ENCODE assay signal across 17 cellular contexts in genomic region chrX:116240446-116240845, GRCh38.
DNase-seq lines count a peak whose midpoint lies in the region; ATAC-seq, FAIRE-seq and TF ChIP-seq lines count a peak whose summit lies in the region.
"Had no signal": no experiment of that assay in that cellular context is flagged by ENCODE, and none has a peak within 500 bp of the region (broad histone marks: within the 10 kb centered on the region; RNA-seq: fewer than 3 reads in every experiment).

No MANE protein-coding gene starts in this region.

- peak overlapping the region; percentile 10 for H3K4me3 ChIP-seq in bronchial epithelial cell (ENCODE audit: low read depth, low read length)
- H3K4me3 ChIP-seq: BLaER1 treated with 17β-estradiol and CSF1 and Interleukin-3, amounts not matched to agents 10 nM and 100 nM; skin epidermis had no signal

- no peak overlapping the region for H3K4me3 Mint-ChIP-seq in activated T-helper 1 cell treated with anti-CD3 and anti-CD28 coated beads, Interleukin-12 subunit alpha, Interleukin-12 subunit beta, Interleukin-2, Interleukin-4 antibody, amounts not matched to agents 30 ng/mL and 10 ng/mL and 1 ng/mL, durations not matched to agents 14 hours and 24 hours and 36 hours
- H3K4me3 Mint-ChIP-seq: activated CD4-positive, alpha-beta T cell treated with anti-CD3 and anti-CD28 coated beads, Interleukin-2, amount 10 ng/mL, durations not matched to agents 7 days and 5 days; activated T-helper 17 cell treated with anti-CD3 and anti-CD28 coated beads, Interleukin-2, amount 50 U/mL, for 72 hours; nephron progenitor cell; T-helper 1 cell treated with Interleukin-12 subunit alpha and Interleukin-12 subunit beta and Interleukin-4 antibody, amounts not matched to agents 30 μg/mL and 1 μg/mL, for 36 hours had no signal

- H3K27me3 ChIP-seq in bronchial epithelial cell (ENCODE audit: control insufficient read depth, insufficient read depth, low read length): no peaks in the 10 kb centered on the region

- TF ChIP-seq CTCF in bronchial epithelial cell (IDR thresholded peaks at IDR 0.05; ENCODE audit: insufficient read depth, low read length, severe bottlenecking) (no peak), omental fat pad (IDR thresholded peaks at IDR 0.05) (no peak)

- no peaks in the 10 kb centered on the region for H3K36me3 Mint-ChIP-seq in activated T-helper 1 cell treated with anti-CD3 and anti-CD28 coated beads, Interleukin-12 subunit alpha, Interleukin-12 subunit beta, Interleukin-2, Interleukin-4 antibody, amounts not matched to agents 30 ng/mL and 10 ng/mL and 1 ng/mL, durations not matched to agents 14 hours and 24 hours and 36 hours (ENCODE audit: low read depth)

- H3K27ac Mint-ChIP-seq in activated T-helper 1 cell treated with anti-CD3 and anti-CD28 coated beads, Interleukin-12 subunit alpha, Interleukin-12 subunit beta, Interleukin-2, Interleukin-4 antibody, amounts not matched to agents 30 ng/mL and 10 ng/mL and 1 ng/mL, durations not matched to agents 14 hours and 24 hours and 36 hours: no peak overlapping the region
- H3K27ac Mint-ChIP-seq: activated CD4-positive, alpha-beta T cell treated with anti-CD3 and anti-CD28 coated beads, Interleukin-2, amount 10 ng/mL, durations not matched to agents 7 days and 5 days; activated T-helper 17 cell treated with anti-CD3 and anti-CD28 coated beads, Interleukin-2, amount 50 U/mL, for 72 hours; nephron progenitor cell; T-helper 1 cell treated with Interleukin-12 subunit alpha and Interleukin-12 subunit beta and Interleukin-4 antibody, amounts not matched to agents 30 μg/mL and 1 μg/mL, for 36 hours had no signal

- intact Hi-C loops in activated T-helper 1 cell treated with anti-CD3 and anti-CD28 coated beads, Interleukin-12 subunit alpha, Interleukin-12 subunit beta, Interleukin-2, Interleukin-4 antibody, amounts not matched to agents 30 ng/mL and 10 ng/mL and 1 ng/mL, durations not matched to agents 14 hours and 24 hours and 36 hours (cut with micrococcal nuclease): no loop called here

- H3K9me3 Mint-ChIP-seq in activated T-helper 1 cell treated with anti-CD3 and anti-CD28 coated beads, Interleukin-12 subunit alpha, Interleukin-12 subunit beta, Interleukin-2, Interleukin-4 antibody, amounts not matched to agents 30 ng/mL and 10 ng/mL and 1 ng/mL, durations not matched to agents 14 hours and 24 hours and 36 hours: no peaks in the 10 kb centered on the region
- H3K9me3 Mint-ChIP-seq: activated T-helper 17 cell treated with anti-CD3 and anti-CD28 coated beads, Interleukin-2, amount 50 U/mL, for 72 hours; T-helper 1 cell treated with Interleukin-12 subunit alpha and Interleukin-12 subunit beta and Interleukin-4 antibody, amounts not matched to agents 30 μg/mL and 1 μg/mL, for 36 hours had no signal

- FAIRE-seq in bronchial epithelial cell (lab: Jason Lieb, UNC): no peak

- H3K4me1 Mint-ChIP-seq in activated T-helper 1 cell treated with anti-CD3 and anti-CD28 coated beads, Interleukin-12 subunit alpha, Interleukin-12 subunit beta, Interleukin-2, Interleukin-4 antibody, amounts not matched to agents 30 ng/mL and 10 ng/mL and 1 ng/mL, durations not matched to agents 14 hours and 24 hours and 36 hours (ENCODE audit: low read depth): no peaks in the 10 kb centered on the region
- H3K4me1 Mint-ChIP-seq: activated CD4-positive, alpha-beta T cell treated with anti-CD3 and anti-CD28 coated beads, Interleukin-2, amount 10 ng/mL, durations not matched to agents 7 days and 5 days; activated T-helper 17 cell treated with anti-CD3 and anti-CD28 coated beads, Interleukin-2, amount 50 U/mL, for 72 hours; nephron progenitor cell had no signal

- ATAC-seq in omental fat pad (ENCODE audit: low FRiP score) (peak; percentile 66), HG03520 (IDR thresholded peaks at IDR 0.05; ENCODE audit: unreplicated experiment) (no peak), GM18511 (IDR thresholded peaks at IDR 0.05; ENCODE audit: unreplicated experiment) (no peak)
- ATAC-seq: activated T-helper 17 cell treated with anti-CD3 and anti-CD28 coated beads, Interleukin-2, amount 50 U/mL, for 72 hours had no signal

- H3K36me3 ChIP-seq in bronchial epithelial cell (ENCODE audit: control insufficient read depth, insufficient read depth, low read length): no peaks in the 10 kb centered on the region
- H3K36me3 ChIP-seq: BLaER1 treated with 17β-estradiol and CSF1 and Interleukin-3, amounts not matched to agents 10 nM and 100 nM had no signal

- no peaks in the 10 kb centered on the region for H3K27me3 Mint-ChIP-seq in activated T-helper 1 cell treated with anti-CD3 and anti-CD28 coated beads, Interleukin-12 subunit alpha, Interleukin-12 subunit beta, Interleukin-2, Interleukin-4 antibody, amounts not matched to agents 30 ng/mL and 10 ng/mL and 1 ng/mL, durations not matched to agents 14 hours and 24 hours and 36 hours (ENCODE audit: insufficient read depth)
- H3K27me3 Mint-ChIP-seq: activated CD4-positive, alpha-beta T cell treated with anti-CD3 and anti-CD28 coated beads, Interleukin-2, amount 10 ng/mL, durations not matched to agents 7 days and 5 days; activated T-helper 17 cell treated with anti-CD3 and anti-CD28 coated beads, Interleukin-2, amount 50 U/mL, for 72 hours had no signal

- DNase-seq in HT1080 (ENCODE audit: low read depth): peak; percentile 41
- peak; percentile 1 for DNase-seq in NCI-H2196 treated with DMSO at 0.1 percent for 48 hours (lab: John Stamatoyannopoulos, UW; ENCODE audit: unreplicated experiment)
- DNase-seq in bronchial epithelial cell (ENCODE audit: low read depth): peak; percentile 77
- DNase-seq in omental fat pad (ENCODE audit: low spot score): no peak
- no peak for DNase-seq in NCI-H1694 (lab: John Stamatoyannopoulos, UW)
- no peak for DNase-seq in activated T-helper 1 cell treated with anti-CD3 and anti-CD28 coated beads, Interleukin-12 subunit alpha, Interleukin-12 subunit beta, Interleukin-2, Interleukin-4 antibody, amounts not matched to agents 30 ng/mL and 10 ng/mL and 1 ng/mL, durations not matched to agents 14 hours and 24 hours and 36 hours (ENCODE audit: low spot score)
- DNase-seq: activated CD4-positive, alpha-beta T cell treated with anti-CD3 and anti-CD28 coated beads, Interleukin-2, amount 10 ng/mL, durations not matched to agents 7 days and 5 days; H7; head of caudate nucleus; left cardiac atrium; nephron progenitor cell had no signal

Comparison
In these comparisons a context has a peak if more than half of its experiments do, and no peak if none do; other contexts are left out.
1. DNase-seq: peak in HT1080 (single experiment), NCI-H2196 treated with DMSO at 0.1 percent for 48 hours (single experiment) and bronchial epithelial cell (single experiment); none in omental fat pad (single experiment), NCI-H1694 (single experiment) and activated T-helper 1 cell treated with anti-CD3 and anti-CD28 coated beads, Interleukin-12 subunit alpha, Interleukin-12 subunit beta, Interleukin-2, Interleukin-4 antibody, amounts not matched to agents 30 ng/mL and 10 ng/mL and 1 ng/mL, durations not matched to agents 14 hours and 24 hours and 36 hours (single experiment).